In genomic region chr14:50697659-50698290, GRCh38 we compare ENCODE assay signal across 19 cellular contexts.
"Had no signal": no experiment of that assay in that cellular context is flagged by ENCODE, and none has a peak within 500 bp of the region (broad histone marks: within the 10 kb centered on the region; RNA-seq: fewer than 3 reads in every experiment).

No MANE protein-coding gene starts in this region.

- DNase-seq: activated CD4-positive, alpha-beta T cell treated with anti-CD3 and anti-CD28 coated beads for 1 hour; activated CD4-positive, alpha-beta T cell treated with anti-CD3 and anti-CD28 coated beads, Interleukin-2, amount 50 U/mL, for 1 hour; activated CD8-positive, alpha-beta T cell treated with anti-CD3 and anti-CD28 coated beads, Interleukin-2, amount 10 ng/mL, durations not matched to agents 7 days and 5 days; activated gamma-delta T cell treated with Interleukin-2 at 50 U/mL for 16 hours; adrenal gland; colonic mucosa; dorsolateral prefrontal cortex; effector memory CD8-positive, alpha-beta T cell; gastrocnemius medialis; hippocampal formation; left ventricle myocardium superior; spleen; stimulated activated CD4-positive, alpha-beta T cell treated with anti-CD3 and anti-CD28 coated beads, Interleukin-4, amount 100 ng/mL, for 24 hours; stimulated activated naive CD4-positive, alpha-beta T cell treated with Interleukin-2 at 50 U/mL for 16 hours; upper lobe of left lung had no signal

- H3K4me3 ChIP-seq: adrenal gland, ascending aorta, breast epithelium, colonic mucosa, dorsolateral prefrontal cortex, gastrocnemius medialis, right atrium auricular region, spleen, thoracic aorta, upper lobe of left lung had no signal
